ENCODE assay signal across 1 cellular context in genomic region chr1:40980068-40980452, GRCh38.
TF ChIP-seq lines count a peak whose summit lies in the region.

No MANE protein-coding gene starts in this region.

TF ChIP-seq in K562, 482 proteins besides CTCF, POLR2A, EP300 and RAD21 (continued from another document and continues in another):
- no peak for TF ChIP-seq ZBTB40 (IDR thresholded peaks at IDR 0.05)
- TF ChIP-seq ZBTB40 (CRISPR knock-in tag; IDR thresholded peaks at IDR 0.05) = no peak
- no peak for TF ChIP-seq E2F1 (CRISPR knock-in tag; IDR thresholded peaks at IDR 0.05)
- no peak for TF ChIP-seq MEF2D (tag; conservative IDR thresholded peaks at IDR 0.05; ENCODE audit: low read depth)
- TF ChIP-seq CBFA2T2 (conservative IDR thresholded peaks at IDR 0.05) = no peak
- no peak for TF ChIP-seq CAMTA2 (CRISPR knock-in tag; conservative IDR thresholded peaks at IDR 0.05)
- no peak for TF ChIP-seq IRF1 (CRISPR knock-in tag; IDR thresholded peaks at IDR 0.05; ENCODE audit: borderline replicate concordance)
- TF ChIP-seq BCLAF1 (IDR thresholded peaks at IDR 0.05; ENCODE audit: borderline replicate concordance in 1 of 2, control insufficient read depth in 1 of 2, low read depth in 2 of 2, low read length in 1 of 2) = no peak
- TF ChIP-seq ZNF140 (CRISPR knock-in tag; IDR thresholded peaks at IDR 0.05) = no peak
- TF ChIP-seq FOXM1 (IDR thresholded peaks at IDR 0.05; ENCODE audit: low read depth) = no peak
- 0 out of 2 replicates have a peak, but pooled peaks have one; percentile 32 for TF ChIP-seq FOXM1 (CRISPR knock-in tag; IDR thresholded peaks at IDR 0.05; ENCODE audit: low read depth)
- no peak for TF ChIP-seq CGGBP1 (CRISPR knock-in tag; IDR thresholded peaks at IDR 0.05)
- no peak for TF ChIP-seq DPF2 (IDR thresholded peaks at IDR 0.05)
- no peak for TF ChIP-seq PCBP2 (IDR thresholded peaks at IDR 0.05; ENCODE audit: low read depth, low read length, poor library complexity, severe bottlenecking)
- TF ChIP-seq ILF3 (IDR thresholded peaks at IDR 0.05; ENCODE audit: borderline replicate concordance) = no peak
- TF ChIP-seq HDAC8 (tag; IDR thresholded peaks at IDR 0.05) = no peak
- peak; percentile 71 for TF ChIP-seq SAP30 (IDR thresholded peaks at IDR 0.05; ENCODE audit: borderline replicate concordance, insufficient read depth, low read depth, low read length, poor library complexity, severe bottlenecking)
- TF ChIP-seq ZZZ3 (IDR thresholded peaks at IDR 0.05) = no peak
- no peak for TF ChIP-seq SETDB1 (IDR thresholded peaks at IDR 0.05; ENCODE audit: low read length)
- TF ChIP-seq ZNF146 (CRISPR knock-in tag; IDR thresholded peaks at IDR 0.05; ENCODE audit: unreplicated experiment) = no peak
- TF ChIP-seq E2F6 (IDR thresholded peaks at IDR 0.05; ENCODE audit: borderline replicate concordance in 1 of 2, extremely low read depth in 1 of 2, insufficient read depth in 1 of 2, insufficient read length in 1 of 2, low read depth in 1 of 2, low read length in 1 of 2, poor library complexity in 1 of 2, severe bottlenecking in 1 of 2) = peak in 1 of 2 experiments; percentile 10
- TF ChIP-seq ZNF740 (CRISPR knock-in tag; IDR thresholded peaks at IDR 0.05) = peak; percentile 95
- TF ChIP-seq ZNF740 (tag; IDR thresholded peaks at IDR 0.05) = peak in 1 of 2 experiments; percentile 97; a peak in 2 of 4 replicates
- peak; percentile 72; the same call in 1 of the 2 replicates for TF ChIP-seq ZNF766 (CRISPR knock-in tag; conservative IDR thresholded peaks at IDR 0.05)
- no peak for TF ChIP-seq NCOR1 (IDR thresholded peaks at IDR 0.05)
- TF ChIP-seq NFYB (IDR thresholded peaks at IDR 0.05; ENCODE audit: extremely low read depth, insufficient read length) = no peak
- TF ChIP-seq ZNF551 (CRISPR knock-in tag; IDR thresholded peaks at IDR 0.05) = no peak
- TF ChIP-seq GTF2E2 (tag; IDR thresholded peaks at IDR 0.05) = peak; percentile 58
- TF ChIP-seq PURB (CRISPR knock-in tag; IDR thresholded peaks at IDR 0.05; ENCODE audit: low read depth) = no peak
- TF ChIP-seq RBFOX2 (IDR thresholded peaks at IDR 0.05; ENCODE audit: low read depth, low read length) = peak; percentile 81
- TF ChIP-seq SUPT5H (IDR thresholded peaks at IDR 0.05) = no peak
- no peak for TF ChIP-seq ZNF707 (CRISPR knock-in tag; conservative IDR thresholded peaks at IDR 0.05)
- TF ChIP-seq RBM39 (optimal IDR thresholded peaks at IDR 0.05; ENCODE audit: low read depth, low read length) = no peak
- TF ChIP-seq PTBP1 (IDR thresholded peaks at IDR 0.05; ENCODE audit: low read depth, low read length) = no peak
- TF ChIP-seq BCL6 (CRISPR knock-in tag; IDR thresholded peaks at IDR 0.05) = no peak
- TF ChIP-seq SNRNP70 (optimal IDR thresholded peaks at IDR 0.05; ENCODE audit: low read depth, low read length) = no peak
- TF ChIP-seq NFATC3 (IDR thresholded peaks at IDR 0.05) = no peak
- 0 out of 2 replicates have a peak, but pooled peaks have one; percentile 5 for TF ChIP-seq E2F3 (CRISPR knock-in tag; IDR thresholded peaks at IDR 0.05)
- TF ChIP-seq NFE2 (IDR thresholded peaks at IDR 0.05; ENCODE audit: low read depth) = no peak
- no peak for TF ChIP-seq SRF (CRISPR knock-in tag; IDR thresholded peaks at IDR 0.05)
- no peak for TF ChIP-seq RFX5 (IDR thresholded peaks at IDR 0.05; ENCODE audit: low read depth, low read length)
- no peak for TF ChIP-seq MXD1 (CRISPR knock-in tag; IDR thresholded peaks at IDR 0.05; ENCODE audit: borderline replicate concordance, poor library complexity, severe bottlenecking)
- TF ChIP-seq GABPB1 (CRISPR knock-in tag; IDR thresholded peaks at IDR 0.05) = no peak
- TF ChIP-seq NR3C1 (CRISPR knock-in tag; IDR thresholded peaks at IDR 0.05) = no peak
- TF ChIP-seq ZNF212 (CRISPR knock-in tag; IDR thresholded peaks at IDR 0.05) = no peak
- TF ChIP-seq ZNF408 (CRISPR knock-in tag; IDR thresholded peaks at IDR 0.05; ENCODE audit: low read depth) = no peak
- TF ChIP-seq POLR2H (tag; IDR thresholded peaks at IDR 0.05; ENCODE audit: low read depth) = no peak; the same call in 1 of the 2 replicates
- peak in 1 of 2 experiments; percentile 47; a peak in 1 of 4 replicates for TF ChIP-seq ZNF639 (CRISPR knock-in tag; conservative IDR thresholded peaks at IDR 0.05 in 1 of 2, IDR thresholded peaks at IDR 0.05 in 1 of 2)
- no peak for TF ChIP-seq CC2D1A (IDR thresholded peaks at IDR 0.05)
- TF ChIP-seq KDM1A (IDR thresholded peaks at IDR 0.05) = no peak
- 0 out of 2 replicates have a peak, but pooled peaks have one; percentile 80 for TF ChIP-seq KAT7 (CRISPR knock-in tag; IDR thresholded peaks at IDR 0.05; ENCODE audit: borderline replicate concordance)
